ENCODE assay signal across 8 cellular contexts in the genomic region with DNA sequence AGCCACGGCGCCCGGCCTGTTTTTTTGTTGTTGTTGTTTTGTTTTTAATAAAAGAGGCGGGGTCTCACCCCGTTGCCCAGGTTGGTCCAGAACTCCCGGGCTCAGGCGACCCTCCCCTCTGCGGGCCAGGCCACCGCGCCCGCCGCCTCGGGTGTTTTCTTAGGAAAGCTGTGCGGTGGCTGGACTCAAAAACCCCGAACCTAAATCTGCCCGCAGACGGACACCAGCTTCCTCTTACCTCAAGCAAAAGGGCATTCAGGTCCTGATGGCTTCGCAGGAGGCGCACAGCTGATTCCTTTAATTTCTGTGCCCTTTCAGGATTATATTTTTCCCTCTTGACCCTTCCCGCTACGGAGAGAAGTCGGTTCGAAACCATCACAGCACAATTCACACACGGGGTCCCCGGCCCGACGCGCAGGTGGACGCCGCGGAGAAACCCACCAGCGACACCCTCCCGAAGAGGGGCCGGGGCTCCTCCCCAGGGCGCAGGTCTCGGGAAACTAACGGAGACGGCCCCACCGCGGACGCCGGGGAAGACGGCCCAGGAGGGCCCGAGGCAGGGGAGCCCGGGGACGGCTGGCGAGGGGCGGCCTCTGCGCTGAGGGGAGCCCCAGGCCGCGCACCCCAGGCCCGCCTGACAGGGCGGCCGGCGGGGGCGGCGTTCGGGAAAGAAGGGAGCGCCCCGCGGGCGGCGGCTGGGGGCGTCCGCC. TPM values are rescaled to one million over a fixed set of nuclear protein-coding genes. Genes with fewer than 3 reads are reported as not detected.
DNase-seq lines count a peak whose midpoint lies in the region; ATAC-seq and TF ChIP-seq lines count a peak whose summit lies in the region.

No MANE protein-coding gene starts in this region.

- H3K36me3 ChIP-seq in DOHH2 (ENCODE audit: control insufficient read depth, low read length) = peaks cover 51% of the 10 kb centered on the region
- no peaks in the 10 kb centered on the region for H3K36me3 ChIP-seq in tibial artery

- H3K4me3 ChIP-seq in DOHH2 (ENCODE audit: low read length) (peak overlapping the region; percentile 97), tibial artery (peak overlapping the region; percentile 55 to 73)

- no peaks in the 10 kb centered on the region for H3K27me3 Mint-ChIP-seq in activated T-helper 1 cell treated with anti-CD3 and anti-CD28 coated beads, Interleukin-12 subunit alpha, Interleukin-12 subunit beta, Interleukin-2, Interleukin-4 antibody, amounts not matched to agents 30 ng/mL and 10 ng/mL and 1 ng/mL, durations not matched to agents 14 hours and 24 hours and 36 hours (ENCODE audit: insufficient read depth)

- H3K36me3 Mint-ChIP-seq in activated T-helper 1 cell treated with anti-CD3 and anti-CD28 coated beads, Interleukin-12 subunit alpha, Interleukin-12 subunit beta, Interleukin-2, Interleukin-4 antibody, amounts not matched to agents 30 ng/mL and 10 ng/mL and 1 ng/mL, durations not matched to agents 14 hours and 24 hours and 36 hours (ENCODE audit: low read depth) = peaks cover 8% of the 10 kb centered on the region

- peak overlapping the region; percentile 86 for H3K4me3 Mint-ChIP-seq in activated T-helper 1 cell treated with anti-CD3 and anti-CD28 coated beads, Interleukin-12 subunit alpha, Interleukin-12 subunit beta, Interleukin-2, Interleukin-4 antibody, amounts not matched to agents 30 ng/mL and 10 ng/mL and 1 ng/mL, durations not matched to agents 14 hours and 24 hours and 36 hours

- peak; percentile 31 for ATAC-seq in GM21360 (IDR thresholded peaks at IDR 0.05; ENCODE audit: unreplicated experiment)
- ATAC-seq in HG03469 (IDR thresholded peaks at IDR 0.05; ENCODE audit: unreplicated experiment) = no peak

- peak overlapping the region; percentile 58 for H3K27ac Mint-ChIP-seq in activated T-helper 1 cell treated with anti-CD3 and anti-CD28 coated beads, Interleukin-12 subunit alpha, Interleukin-12 subunit beta, Interleukin-2, Interleukin-4 antibody, amounts not matched to agents 30 ng/mL and 10 ng/mL and 1 ng/mL, durations not matched to agents 14 hours and 24 hours and 36 hours

- no peak for TF ChIP-seq CTCF in DOHH2 (IDR thresholded peaks at IDR 0.05; ENCODE audit: low read depth, low read length, poor library complexity, severe bottlenecking)
- no peak for TF ChIP-seq CTCF in tibial artery (IDR thresholded peaks at IDR 0.05)

- H3F3A ChIP-seq in DOHH2 (ENCODE audit: control insufficient read depth, insufficient read depth) = no peaks in the 10 kb centered on the region

- H3K4me1 Mint-ChIP-seq in activated T-helper 1 cell treated with anti-CD3 and anti-CD28 coated beads, Interleukin-12 subunit alpha, Interleukin-12 subunit beta, Interleukin-2, Interleukin-4 antibody, amounts not matched to agents 30 ng/mL and 10 ng/mL and 1 ng/mL, durations not matched to agents 14 hours and 24 hours and 36 hours (ENCODE audit: low read depth) = peaks cover 26% of the 10 kb centered on the region

- H3K27ac ChIP-seq in DOHH2 (ENCODE audit: low read depth, low read length) = peak overlapping the region; percentile 63
- H3K27ac ChIP-seq in tibial artery = no peak overlapping the region

- peak overlapping the region; percentile 87 for H3K4me2 ChIP-seq in DOHH2 (ENCODE audit: low read length)

- intact Hi-C loops in activated T-helper 1 cell treated with anti-CD3 and anti-CD28 coated beads, Interleukin-12 subunit alpha, Interleukin-12 subunit beta, Interleukin-2, Interleukin-4 antibody, amounts not matched to agents 30 ng/mL and 10 ng/mL and 1 ng/mL, durations not matched to agents 14 hours and 24 hours and 36 hours (cut with micrococcal nuclease) = loop anchor here (1.0 to 10.0 kb wide), 7 partner anchors 13 to 601 kb away; a partner anchor contains a TSS
- intact Hi-C loops in tibial artery (cut with DNase I; ENCODE audit: low total_unique reads) = no loop called here

- H3K4me1 ChIP-seq in DOHH2 (ENCODE audit: control insufficient read depth, low read length) (peaks cover 57% of the 10 kb centered on the region), tibial artery (peaks cover 0 to 14% (median 11%) of the 10 kb centered on the region in 4 donors)

- H3K9me3 ChIP-seq in DOHH2 (ENCODE audit: control insufficient read depth, insufficient read depth, low read length) (no peaks in the 10 kb centered on the region), tibial artery (no peaks in the 10 kb centered on the region)

- H3K9me3 Mint-ChIP-seq in activated T-helper 1 cell treated with anti-CD3 and anti-CD28 coated beads, Interleukin-12 subunit alpha, Interleukin-12 subunit beta, Interleukin-2, Interleukin-4 antibody, amounts not matched to agents 30 ng/mL and 10 ng/mL and 1 ng/mL, durations not matched to agents 14 hours and 24 hours and 36 hours = no peaks in the 10 kb centered on the region

- peaks cover 76% of the 10 kb centered on the region for H3K79me2 ChIP-seq in DOHH2 (ENCODE audit: control insufficient read depth, low read length)

- H4K20me1 ChIP-seq in DOHH2 (ENCODE audit: control insufficient read depth, insufficient read depth, low read depth, low read length) = 0 out of 2 replicates have a peak, but pooled peaks cover 13% of the 10 kb centered on the region

- no peaks in the 10 kb centered on the region for H3K9me2 ChIP-seq in DOHH2 (replicated peaks; ENCODE audit: control insufficient read depth, low read length)

- DNase-seq in HT-29 (ENCODE audit: low spot score) (peak; percentile 23), iPS-NIHi7 (ENCODE audit: extremely low spot score) (peak; percentile 35), tibial artery (no peak), NCI-H1105 treated with DMSO at 0.1 percent for 48 hours (lab: John Stamatoyannopoulos, UW) (no peak)
- DNase-seq in activated T-helper 1 cell treated with anti-CD3 and anti-CD28 coated beads, Interleukin-12 subunit alpha, Interleukin-12 subunit beta, Interleukin-2, Interleukin-4 antibody, amounts not matched to agents 30 ng/mL and 10 ng/mL and 1 ng/mL, durations not matched to agents 14 hours and 24 hours and 36 hours (ENCODE audit: low spot score) = no peak

- H3K27me3 ChIP-seq in DOHH2 (ENCODE audit: control insufficient read depth, low read length) (no peaks in the 10 kb centered on the region), tibial artery (peaks cover 0 to 33% of the 10 kb centered on the region in 2 donors)

RNA-seq across cellular contexts. Expression of a gene that starts 0.7 kb away (rescaled TPM):
- total RNA-seq in HT-29 (2014; rRNA removed; shearing (Covaris generic)) = 92.6 and 100 TPM in 2 replicates
- 210 and 221 TPM in 2 replicates for total RNA-seq in activated T-helper 1 cell treated with anti-CD3 and anti-CD28 coated beads, Interleukin-12 subunit alpha, Interleukin-12 subunit beta, Interleukin-2, Interleukin-4 antibody, amounts not matched to agents 30 ng/mL and 10 ng/mL and 1 ng/mL, durations not matched to agents 14 hours and 24 hours and 36 hours

RNA-seq across cellular contexts. Expression of a gene that starts 12.5 kb away (rescaled TPM):
- total RNA-seq in HT-29 (2014; rRNA removed; shearing (Covaris generic)) = 25.2 and 30.4 TPM in 2 replicates
- 1.5 and 2.7 TPM in 2 replicates for total RNA-seq in activated T-helper 1 cell treated with anti-CD3 and anti-CD28 coated beads, Interleukin-12 subunit alpha, Interleukin-12 subunit beta, Interleukin-2, Interleukin-4 antibody, amounts not matched to agents 30 ng/mL and 10 ng/mL and 1 ng/mL, durations not matched to agents 14 hours and 24 hours and 36 hours

RNA-seq across cellular contexts. Expression of a gene that starts 57.6 kb away (rescaled TPM):
- total RNA-seq in HT-29 (2014; rRNA removed; shearing (Covaris generic)) = 136 and 161 TPM in 2 replicates
- total RNA-seq in activated T-helper 1 cell treated with anti-CD3 and anti-CD28 coated beads, Interleukin-12 subunit alpha, Interleukin-12 subunit beta, Interleukin-2, Interleukin-4 antibody, amounts not matched to agents 30 ng/mL and 10 ng/mL and 1 ng/mL, durations not matched to agents 14 hours and 24 hours and 36 hours = 189 and 201 TPM in 2 replicates

Comparison
In these comparisons a context has a peak if more than half of its experiments do, and no peak if none do; other contexts are left out.
1. DNase-seq: peak in HT-29 (single experiment) and iPS-NIHi7 (single experiment); none in activated T-helper 1 cell treated with anti-CD3 and anti-CD28 coated beads, Interleukin-12 subunit alpha, Interleukin-12 subunit beta, Interleukin-2, Interleukin-4 antibody, amounts not matched to agents 30 ng/mL and 10 ng/mL and 1 ng/mL, durations not matched to agents 14 hours and 24 hours and 36 hours (single experiment), tibial artery (0 of 2) and NCI-H1105 treated with DMSO at 0.1 percent for 48 hours (single experiment).